ENCODE assay signal across 1 cellular context in genomic region chr18:9106094-9106493, GRCh38.
TF ChIP-seq lines count a peak whose summit lies in the region.

No MANE protein-coding gene starts in this region.

TF ChIP-seq in HepG2, 621 proteins besides CTCF, POLR2A, EP300 and RAD21:
- no peak for TF ChIP-seq ZNF773 (CRISPR knock-in tag; IDR thresholded peaks at IDR 0.05; ENCODE audit: borderline replicate concordance)
- TF ChIP-seq HOXA5 (CRISPR knock-in tag; IDR thresholded peaks at IDR 0.05) = no peak
- no peak for TF ChIP-seq ZHX2 (IDR thresholded peaks at IDR 0.05; ENCODE audit: low read depth)
- no peak for TF ChIP-seq ZHX2 (CRISPR knock-in tag; IDR thresholded peaks at IDR 0.05; ENCODE audit: borderline replicate concordance)
- TF ChIP-seq NFKBIZ (CRISPR knock-in tag; IDR thresholded peaks at IDR 0.05) = no peak
- TF ChIP-seq HNRNPH1 (optimal IDR thresholded peaks at IDR 0.05; ENCODE audit: low read depth, low read length) = no peak
- no peak for TF ChIP-seq YEATS2 (CRISPR knock-in tag; IDR thresholded peaks at IDR 0.05; ENCODE audit: borderline replicate concordance)
- no peak for TF ChIP-seq ZFAT (CRISPR knock-in tag; conservative IDR thresholded peaks at IDR 0.05)
- TF ChIP-seq MZF1 (CRISPR knock-in tag; IDR thresholded peaks at IDR 0.05; ENCODE audit: borderline replicate concordance) = no peak
- TF ChIP-seq DPF2 (CRISPR knock-in tag; IDR thresholded peaks at IDR 0.05; ENCODE audit: borderline replicate concordance, low read depth) = no peak
- TF ChIP-seq U2AF1 (optimal IDR thresholded peaks at IDR 0.05; ENCODE audit: low read depth, low read length) = no peak
- no peak for TF ChIP-seq NR2F2 (IDR thresholded peaks at IDR 0.05; ENCODE audit: borderline replicate concordance, low read depth)
- TF ChIP-seq ZMAT3 (CRISPR knock-in tag; conservative IDR thresholded peaks at IDR 0.05) = no peak
- TF ChIP-seq U2AF2 (IDR thresholded peaks at IDR 0.05; ENCODE audit: low read depth, low read length) = no peak
- TF ChIP-seq MEIS2 (CRISPR knock-in tag; IDR thresholded peaks at IDR 0.05) = no peak
- no peak for TF ChIP-seq SNRNP70 (IDR thresholded peaks at IDR 0.05; ENCODE audit: low read depth, low read length)
